In the genomic region with DNA sequence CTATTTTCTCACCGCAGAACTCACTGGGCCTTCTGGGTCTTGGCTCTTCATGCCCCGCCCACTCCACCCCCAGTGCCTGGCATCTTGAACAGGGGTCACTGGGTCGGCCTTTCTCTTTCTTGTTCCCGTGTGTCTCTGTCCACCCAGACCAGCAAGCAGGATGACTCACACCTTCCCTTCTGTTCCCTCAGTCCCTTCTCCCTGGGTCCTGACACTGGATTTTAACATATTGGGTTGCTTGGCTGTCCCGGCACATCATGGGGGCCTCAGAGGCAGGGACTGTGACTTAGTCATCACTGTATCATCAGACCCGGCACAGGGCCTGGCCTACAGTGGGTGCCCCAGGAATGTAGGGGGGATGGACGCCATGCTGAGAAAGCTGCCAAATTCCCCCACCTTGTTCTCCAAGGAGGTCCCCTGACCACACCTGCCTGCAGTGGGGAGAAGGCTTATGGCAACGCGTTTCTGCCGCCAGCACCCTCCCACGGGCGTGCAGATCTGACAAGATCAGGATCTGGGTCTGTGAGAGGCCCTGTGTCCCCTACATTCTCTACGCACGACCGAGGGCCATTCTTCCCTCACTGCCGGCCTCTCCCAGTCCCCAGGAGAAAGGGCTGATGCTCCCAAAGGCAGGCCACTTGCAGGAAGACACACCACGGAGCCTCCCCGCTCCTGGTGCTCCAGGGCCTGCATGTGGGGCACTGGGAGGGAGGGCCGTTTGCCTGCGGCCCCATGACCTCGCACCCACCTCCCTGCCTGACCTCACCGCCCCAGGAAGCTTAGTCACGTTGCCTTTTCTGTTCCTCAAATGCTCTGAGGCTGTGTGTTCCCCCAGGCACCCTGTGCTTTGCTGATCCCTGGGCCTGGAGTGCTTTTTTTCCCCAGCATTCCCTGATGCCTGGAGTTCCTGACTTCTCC, we compare ENCODE assay signal across 10 cellular contexts.
DNase-seq lines count a peak whose midpoint lies in the region; ATAC-seq and TF ChIP-seq lines count a peak whose summit lies in the region.
"Had no signal": no experiment of that assay in that cellular context is flagged by ENCODE, and none has a peak within 500 bp of the region (broad histone marks: within the 10 kb centered on the region; RNA-seq: fewer than 3 reads in every experiment).

No MANE protein-coding gene starts in this region.

- CTCF ChIA-PET in RWPE1 (lab: Yijun Ruan, JAX), result no interaction called here
- CTCF ChIA-PET in activated CD4-positive, alpha-beta memory T cell treated with anti-CD3 and anti-CD28 coated beads, Interleukin-2, amount 10 ng/mL, durations not matched to agents 7 days and 5 days (lab: Charles Lee), result no interaction called here

- H3K14ac ChIP-seq in neuronal stem cell (ENCODE audit: low read length), result peak overlapping the region; percentile 58

- H3K36me3 ChIP-seq in GM23248 (ENCODE audit: low read depth) (no peaks in the 10 kb centered on the region), neuronal stem cell (replicated peaks in 1 of 2; ENCODE audit: control insufficient read depth in 2 of 2, insufficient read depth in 2 of 2, low read length in 2 of 2) (peaks cover 0 to 8% of the 10 kb centered on the region in 2 donors)

- no peaks in the 10 kb centered on the region for H3K4me1 Mint-ChIP-seq in activated CD4-positive, alpha-beta memory T cell treated with anti-CD3 and anti-CD28 coated beads, Interleukin-2, amount 10 ng/mL, durations not matched to agents 7 days and 5 days

- H3K4me3 Mint-ChIP-seq in activated CD4-positive, alpha-beta memory T cell treated with anti-CD3 and anti-CD28 coated beads, Interleukin-2, amount 10 ng/mL, durations not matched to agents 7 days and 5 days, result no peak overlapping the region

- peak overlapping the region; percentile 87 for H4K8ac ChIP-seq in neuronal stem cell (ENCODE audit: low read depth, low read length)

- in situ Hi-C loops in GM23248 (cut with MboI), result no loop called here

- ATAC-seq in HG02884 (IDR thresholded peaks at IDR 0.05; ENCODE audit: unreplicated experiment), result no peak
- ATAC-seq in GM21529 (IDR thresholded peaks at IDR 0.05; ENCODE audit: unreplicated experiment), result no peak

- DNase-seq in GM23248, result peak; percentile 86
- DNase-seq in RWPE1 (ENCODE audit: low spot score), result peak; percentile 63
- peak; percentile 16 for DNase-seq in epithelial cell of esophagus (ENCODE audit: low read depth)
- peak; percentile 61 for DNase-seq in neuronal stem cell (ENCODE audit: low spot score)
- DNase-seq in DMS79 treated with DMSO at 0.1 percent for 48 hours (lab: John Stamatoyannopoulos, UW), result no peak
- DNase-seq in activated CD4-positive, alpha-beta memory T cell treated with anti-CD3 and anti-CD28 coated beads, Interleukin-2, amount 10 ng/mL, durations not matched to agents 7 days and 5 days, result no peak

- POLR2A ChIA-PET in RWPE1 (lab: Yijun Ruan, JAX; ENCODE audit: low non-redundant PET), result no interaction called here
- POLR2A ChIA-PET in activated CD4-positive, alpha-beta memory T cell treated with anti-CD3 and anti-CD28 coated beads, Interleukin-2, amount 10 ng/mL, durations not matched to agents 7 days and 5 days (lab: Charles Lee), result no interaction called here

- H3K79me1 ChIP-seq in neuronal stem cell (ENCODE audit: low read depth, low read length), result peaks cover 3% of the 10 kb centered on the region

- H3K9ac ChIP-seq in GM23248 (peak overlapping the region; percentile 31; the same call in 1 of the 2 replicates), neuronal stem cell (ENCODE audit: low read depth, low read length, poor library complexity) (no peak overlapping the region)
- H3K9ac ChIP-seq: KMS-11, parathyroid adenoma had no signal

- no peak overlapping the region for H3K27ac Mint-ChIP-seq in activated CD4-positive, alpha-beta memory T cell treated with anti-CD3 and anti-CD28 coated beads, Interleukin-2, amount 10 ng/mL, durations not matched to agents 7 days and 5 days

- no peak overlapping the region for H2BK5ac ChIP-seq in neuronal stem cell (ENCODE audit: low read length)

- H3K4me1 ChIP-seq in GM23248 (ENCODE audit: insufficient read depth), result peaks cover 34% of the 10 kb centered on the region
- H3K4me1 ChIP-seq in neuronal stem cell (ENCODE audit: control insufficient read depth in 2 of 2, insufficient read depth in 1 of 2, low read depth in 1 of 2, low read length in 2 of 2), result peaks cover 16% of the 10 kb centered on the region in 2 donors

- no peaks in the 10 kb centered on the region for H3K27me3 Mint-ChIP-seq in activated CD4-positive, alpha-beta memory T cell treated with anti-CD3 and anti-CD28 coated beads, Interleukin-2, amount 10 ng/mL, durations not matched to agents 7 days and 5 days

- H3K27me3 ChIP-seq in GM23248 (replicated peaks; ENCODE audit: insufficient read depth) (no peaks in the 10 kb centered on the region), neuronal stem cell (ENCODE audit: control insufficient read depth in 3 of 3, insufficient read depth in 3 of 3, low read depth in 1 of 3, low read length in 3 of 3) (no peaks in the 10 kb centered on the region)

- peak overlapping the region; percentile 28 for H2AK5ac ChIP-seq in neuronal stem cell (ENCODE audit: low read depth, low read length)

- peaks cover 23% of the 10 kb centered on the region for H3F3A ChIP-seq in GM23248 (ENCODE audit: insufficient read depth)

- no peak overlapping the region for H2BK120ac ChIP-seq in neuronal stem cell (ENCODE audit: low read depth, low read length)

- H4K91ac ChIP-seq in neuronal stem cell (ENCODE audit: low read depth, low read length, poor library complexity), result peak overlapping the region; percentile 9

- H3K9me2 ChIP-seq in GM23248 (ENCODE audit: insufficient read depth), result no peaks in the 10 kb centered on the region

- no peaks in the 10 kb centered on the region for H3K9me3 ChIP-seq in GM23248 (ENCODE audit: low read depth)
- no peaks in the 10 kb centered on the region for H3K9me3 ChIP-seq in neuronal stem cell (replicated peaks in 1 of 2; ENCODE audit: control insufficient read depth in 2 of 2, insufficient read depth in 1 of 2, low read depth in 1 of 2, low read length in 2 of 2)

- H4K20me1 ChIP-seq in GM23248 (ENCODE audit: insufficient read depth), result no peaks in the 10 kb centered on the region

- H2BK12ac ChIP-seq in neuronal stem cell (ENCODE audit: low read length), result no peak overlapping the region

- H3K4me3 ChIP-seq in GM23248 (peak overlapping the region; percentile 5; the same call in 1 of the 2 replicates), epithelial cell of esophagus (ENCODE audit: low read length) (no peak overlapping the region), neuronal stem cell (ENCODE audit: low read length in 2 of 2) (no peak overlapping the region)

- H3K23ac ChIP-seq in neuronal stem cell (ENCODE audit: low read depth, low read length, poor library complexity), result peak overlapping the region; percentile 66

- no peaks in the 10 kb centered on the region for H3K36me3 Mint-ChIP-seq in activated CD4-positive, alpha-beta memory T cell treated with anti-CD3 and anti-CD28 coated beads, Interleukin-2, amount 10 ng/mL, durations not matched to agents 7 days and 5 days (ENCODE audit: low read depth)

- WGBS in GM23248 (ENCODE audit: low coverage in 1 of 2, low lambda C conversion rate in 2 of 2, missing lambda C conversion rate in 2 of 2), 2 experiments, result 21 to 22% methylated on average over 20 to 23 of the region's 23 CpGs
- WGBS in neuronal stem cell (ENCODE audit: extremely low coverage in 2 of 2, insufficient read length in 2 of 2, insufficient replicate concordance in 1 of 2), 2 donors, result no CpG with 5 or more reads among the region's 23 CpGs

- peak overlapping the region; percentile 14 for H2BK15ac ChIP-seq in neuronal stem cell (ENCODE audit: low read length)

- H2AFZ ChIP-seq in GM23248, result 0 out of 2 replicates have a peak overlapping the region, but pooled peaks have one; percentile 3
- H2AFZ ChIP-seq in neuronal stem cell (ENCODE audit: low read length), result peak overlapping the region; percentile 30
- H2AFZ ChIP-seq: parathyroid adenoma had no signal

- H3K18ac ChIP-seq in neuronal stem cell (ENCODE audit: low read length), result peak overlapping the region; percentile 73

- no peak for TF ChIP-seq CTCF in RWPE1 (conservative IDR thresholded peaks at IDR 0.05; ENCODE audit: low read depth)
- TF ChIP-seq CTCF in epithelial cell of esophagus (IDR thresholded peaks at IDR 0.05; ENCODE audit: insufficient read depth, low read depth, low read length, missing control alignments), result no peak

- no peak overlapping the region for H3K4ac ChIP-seq in neuronal stem cell (ENCODE audit: low read length)

- peak overlapping the region; percentile 26 for H3K4me2 ChIP-seq in GM23248 (ENCODE audit: unreplicated experiment)
- H3K4me2 ChIP-seq in neuronal stem cell (ENCODE audit: insufficient read depth, low read length, poor library complexity, severe bottlenecking), result no peak overlapping the region
- H3K4me2 ChIP-seq: KMS-11 had no signal

- H3K27ac ChIP-seq in GM23248, result peak overlapping the region; percentile 59
- no peak overlapping the region for H3K27ac ChIP-seq in RWPE1
- H3K27ac ChIP-seq in neuronal stem cell (replicated peaks; ENCODE audit: low read length), result peak overlapping the region; percentile 47
- H3K27ac ChIP-seq: KMS-11, parathyroid adenoma had no signal

- peaks cover 15% of the 10 kb centered on the region; the same call in 1 of the 2 replicates for H3K79me2 ChIP-seq in GM23248 (ENCODE audit: insufficient read depth)

- H3K9me3 Mint-ChIP-seq in activated CD4-positive, alpha-beta memory T cell treated with anti-CD3 and anti-CD28 coated beads, Interleukin-2, amount 10 ng/mL, durations not matched to agents 7 days and 5 days, result no peaks in the 10 kb centered on the region

Comparison
In these comparisons a context has a peak if more than half of its experiments do, and no peak if none do; other contexts are left out.
1. DNase-seq: peak in GM23248 (single experiment), RWPE1 (single experiment), epithelial cell of esophagus (single experiment) and neuronal stem cell (single experiment); none in DMS79 treated with DMSO at 0.1 percent for 48 hours (single experiment) and activated CD4-positive, alpha-beta memory T cell treated with anti-CD3 and anti-CD28 coated beads, Interleukin-2, amount 10 ng/mL, durations not matched to agents 7 days and 5 days (single experiment).